In the genomic region with DNA sequence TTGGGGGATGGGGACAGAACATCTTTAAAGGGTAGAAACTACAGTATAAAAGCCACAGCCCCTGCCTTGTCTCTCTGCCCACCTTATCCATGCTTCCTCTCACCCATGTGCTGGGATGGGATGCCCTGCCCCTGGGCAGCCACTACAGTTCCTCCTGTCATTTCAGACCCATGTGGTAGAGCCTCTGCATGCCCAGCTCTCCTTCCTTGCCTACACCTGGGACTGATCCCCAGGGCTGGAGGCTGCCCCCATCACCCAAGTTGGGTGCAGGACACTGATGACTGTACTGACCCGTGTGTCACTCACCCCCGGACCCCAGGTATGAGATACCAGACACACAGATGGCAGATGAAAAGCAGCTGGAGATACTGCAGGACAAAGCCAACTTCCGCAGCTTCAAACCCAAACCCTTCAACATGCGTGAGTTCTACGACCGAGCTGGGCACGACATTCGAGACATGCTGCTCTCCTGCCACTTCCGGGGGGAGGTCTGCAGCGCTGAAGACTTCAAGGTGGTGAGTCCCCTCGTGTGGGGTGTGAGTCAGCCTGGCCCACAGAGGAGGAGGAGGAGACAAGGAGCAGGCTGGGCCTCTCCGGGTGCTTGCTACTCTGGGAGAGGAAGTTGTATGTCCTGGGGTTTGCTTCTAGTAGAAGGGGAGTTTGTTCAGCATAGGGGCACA, we compare ENCODE assay signal across 8 cellular contexts. TPM values are rescaled to one million over a fixed set of nuclear protein-coding genes. Genes with fewer than 3 reads are reported as not detected.
DNase-seq lines count a peak whose midpoint lies in the region; ATAC-seq, FAIRE-seq and TF ChIP-seq lines count a peak whose summit lies in the region.
"Had no signal": no experiment of that assay in that cellular context is flagged by ENCODE, and none has a peak within 500 bp of the region (broad histone marks: within the 10 kb centered on the region; RNA-seq: fewer than 3 reads in every experiment).

No MANE protein-coding gene starts in this region.

- intact Hi-C loops in activated CD4-positive, alpha-beta memory T cell treated with anti-CD3 and anti-CD28 coated beads for 36 hours (cut with micrococcal nuclease): no loop called here
- intact Hi-C loops in psoas muscle (cut with DNase I) (loop anchor here (5.0 kb wide), 3 partner anchors 87 to 282 kb away; a partner anchor contains a TSS), HepG2 (cut with micrococcal nuclease; ENCODE audit: unreplicated experiment) (no loop called here)

- FAIRE-seq in HepG2 (lab: Jason Lieb, UNC): no peak

- peaks cover 24% of the 10 kb centered on the region for H3K4me1 Mint-ChIP-seq in activated CD4-positive, alpha-beta memory T cell treated with anti-CD3 and anti-CD28 coated beads for 36 hours (ENCODE audit: low read depth)
- peaks cover 35% of the 10 kb centered on the region for H3K4me1 Mint-ChIP-seq in nephron progenitor cell

- BruUV-seq in HepG2 (replicated peaks; lab: Mats Ljungman, UMichigan): no TSS peak

- no peaks in the 10 kb centered on the region for H3K36me3 Mint-ChIP-seq in activated CD4-positive, alpha-beta memory T cell treated with anti-CD3 and anti-CD28 coated beads for 36 hours
- peaks cover 20% of the 10 kb centered on the region for H3K36me3 Mint-ChIP-seq in nephron progenitor cell (ENCODE audit: low read depth)

- H3K4me3 ChIP-seq in psoas muscle (no peak overlapping the region), HepG2 (replicated peaks in 1 of 3; ENCODE audit: insufficient read depth in 1 of 3, low read depth in 2 of 3, low read length in 3 of 3) (no peak overlapping the region), foreskin fibroblast (ENCODE audit: low read depth in 1 of 2, low read length in 2 of 2) (no peak overlapping the region)
- H3K4me3 ChIP-seq: skin epidermis had no signal

- H2AFZ ChIP-seq in HepG2 (ENCODE audit: low read length): no peak overlapping the region

- in situ Hi-C loops in HepG2 (cut with HindIII; ENCODE audit: extremely low pct_ligation_motif_present, low pct_unique_long_range_greater_than_20kb): loop anchor here (5.0 to 10.0 kb wide), 2 partner anchors 87 to 195 kb away; a partner anchor contains a TSS

- H3K4me3 Mint-ChIP-seq in activated CD4-positive, alpha-beta memory T cell treated with anti-CD3 and anti-CD28 coated beads for 36 hours: no peak overlapping the region
- H3K4me3 Mint-ChIP-seq in nephron progenitor cell: peak overlapping the region; percentile 74

- DNase-seq in EL (peak; percentile 52), nephron progenitor cell (no peak), psoas muscle (no peak), HepG2 (ENCODE audit: low spot score) (no peak), foreskin fibroblast (no peak)
- DNase-seq in activated CD4-positive, alpha-beta memory T cell treated with anti-CD3 and anti-CD28 coated beads for 36 hours: peak; percentile 67
- DNase-seq: NCI-H1092 treated with DMSO at 0.1 percent for 48 hours had no signal

- no peak for TF ChIP-seq RAD21 in HepG2 (CRISPR knock-in tag; IDR thresholded peaks at IDR 0.05)

- H3K27me3 ChIP-seq in psoas muscle (ENCODE audit: insufficient read depth in 3 of 3, low read length in 2 of 3) (peaks cover 0 to 15% (median 0%) of the 10 kb centered on the region in 3 donors), HepG2 (ENCODE audit: control insufficient read depth in 1 of 2, insufficient read depth in 2 of 2, low read length in 2 of 2) (peaks cover 9 to 28% of the 10 kb centered on the region in 2 experiments; a peak in 4 of 5 replicates)

- no peak for TF ChIP-seq POLR2A in HepG2 (IDR thresholded peaks at IDR 0.05; ENCODE audit: insufficient read depth in 1 of 2, low read depth in 2 of 2, low read length in 2 of 2)

- H3K4me1 ChIP-seq in psoas muscle (no peaks in the 10 kb centered on the region), HepG2 (ENCODE audit: insufficient read depth, low read length) (peaks cover 24% of the 10 kb centered on the region)

- H4K20me1 ChIP-seq in HepG2 (ENCODE audit: insufficient read depth, low read length): no peaks in the 10 kb centered on the region

- POLR2A ChIA-PET in activated CD4-positive, alpha-beta memory T cell treated with anti-CD3 and anti-CD28 coated beads for 36 hours (lab: Charles Lee): interaction anchor here (0.6 to 0.7 kb wide), 2 partner anchors 91 to 410 kb away, joined by 3 read pairs; no protein-coding TSS in a partner anchor
- POLR2A ChIA-PET in HepG2 (lab: Yijun Ruan, JAX): no interaction called here

- no peak overlapping the region for H3K27ac Mint-ChIP-seq in activated CD4-positive, alpha-beta memory T cell treated with anti-CD3 and anti-CD28 coated beads for 36 hours
- H3K27ac Mint-ChIP-seq in nephron progenitor cell: no peak overlapping the region

- no peaks in the 10 kb centered on the region for H3K79me2 ChIP-seq in HepG2 (ENCODE audit: insufficient read depth, low read length)

- TF ChIP-seq CTCF in nephron progenitor cell (IDR thresholded peaks at IDR 0.05): no peak
- TF ChIP-seq CTCF in psoas muscle (IDR thresholded peaks at IDR 0.05): no peak
- TF ChIP-seq CTCF in HepG2 (CRISPR knock-in tag; IDR thresholded peaks at IDR 0.05): no peak
- no peak for TF ChIP-seq CTCF in foreskin fibroblast (IDR thresholded peaks at IDR 0.05; ENCODE audit: low read depth, low read length)

- no peak overlapping the region for H3K4me2 ChIP-seq in HepG2 (ENCODE audit: low read depth, low read length)

- H3K27ac ChIP-seq in psoas muscle (no peak overlapping the region), HepG2 (ENCODE audit: extremely low read length, insufficient read depth, low read length) (no peak overlapping the region)
- H3K27ac ChIP-seq: skin epidermis had no signal

- H3K9ac ChIP-seq in HepG2 (ENCODE audit: insufficient read depth, low read depth, low read length): no peak overlapping the region

- no peak for TF ChIP-seq EP300 in HepG2 (IDR thresholded peaks at IDR 0.05; ENCODE audit: low read depth in 2 of 2, low read length in 2 of 2)
- TF ChIP-seq EP300 in HepG2 (CRISPR knock-in tag; IDR thresholded peaks at IDR 0.05; ENCODE audit: borderline replicate concordance): no peak

- peaks cover 33% of the 10 kb centered on the region for H3K27me3 Mint-ChIP-seq in activated CD4-positive, alpha-beta memory T cell treated with anti-CD3 and anti-CD28 coated beads for 36 hours
- H3K27me3 Mint-ChIP-seq in nephron progenitor cell (ENCODE audit: low read depth, poor library complexity): peaks cover 51% of the 10 kb centered on the region

- CTCF ChIA-PET in activated CD4-positive, alpha-beta memory T cell treated with anti-CD3 and anti-CD28 coated beads for 36 hours (lab: Charles Lee): interaction anchor here (1.0 to 5.9 kb wide), 8 partner anchors 11 to 92 kb away, joined by 3 to 127 read pairs (median 6); no protein-coding TSS in a partner anchor
- CTCF ChIA-PET in HepG2 (lab: Yijun Ruan, JAX; ENCODE audit: low intra/inter-chr PET ratio, low total read pairs): no interaction called here

- H3K36me3 ChIP-seq in psoas muscle (ENCODE audit: insufficient read depth in 1 of 2, low read depth in 1 of 2) (no peaks in the 10 kb centered on the region), HepG2 (replicated peaks in 1 of 2; ENCODE audit: control insufficient read depth in 1 of 2, insufficient read depth in 2 of 2, low read length in 2 of 2) (no peaks in the 10 kb centered on the region)

- WGBS in psoas muscle, 3 donors: 77 to 86% (median 81%) methylated on average over 12 of the region's 12 CpGs
- 80% methylated on average over 10 of the region's 12 CpGs for WGBS in HepG2 (ENCODE audit: low lambda C conversion rate)

- no peaks in the 10 kb centered on the region for H3K9me3 ChIP-seq in psoas muscle
- H3K9me3 ChIP-seq in HepG2 (ENCODE audit: low read length): no peaks in the 10 kb centered on the region

- ATAC-seq in psoas muscle (no peak), HepG2 (no peak)

- H3K9me3 Mint-ChIP-seq in activated CD4-positive, alpha-beta memory T cell treated with anti-CD3 and anti-CD28 coated beads for 36 hours: no peaks in the 10 kb centered on the region
- H3K9me3 Mint-ChIP-seq in nephron progenitor cell: no peaks in the 10 kb centered on the region

RNA-seq across cellular contexts. Expression of a gene that starts 2.2 kb away (rescaled TPM):
- 1 to 10 TPM; 1.1 to 1.6 TPM for total RNA-seq in activated CD4-positive, alpha-beta memory T cell treated with anti-CD3 and anti-CD28 coated beads for 36 hours
- total RNA-seq in psoas muscle: under 1 TPM; 0.32 to 0.82 (median 0.60) TPM
- polyA plus RNA-seq in psoas muscle: under 1 TPM; 0.20 to 0.29 (median 0.25) TPM
- total RNA-seq in HepG2 (2016; rRNA removed; fragmentation: Illumina TruSeq; extraction: Trizol): 0.24 and 0.44 TPM in 2 replicates
- 0.26 and 0.30 TPM in 2 replicates for total RNA-seq in HepG2 (2016; cell fraction: cytosol; rRNA removed; fragmentation: Illumina TruSeq; extraction: Trizol; ENCODE audit: low read depth)
- total RNA-seq in HepG2 (2016; cell fraction: insoluble cytoplasmic fraction; rRNA removed; fragmentation: Illumina TruSeq; extraction: Trizol): 0.19 and 1.1 TPM in 2 replicates
- total RNA-seq in HepG2 (2016; cell fraction: membrane; rRNA removed; fragmentation: Illumina TruSeq; extraction: Trizol): 0.49 and 0.52 TPM in 2 replicates
- total RNA-seq in HepG2 (2016; cell fraction: nucleus; rRNA removed; fragmentation: Illumina TruSeq; extraction: Trizol): 0.47 and 0.75 TPM in 2 replicates
- 1.3 and 1.5 TPM in 2 replicates for polyA plus RNA-seq in HepG2 (2011; rRNA removed)
- 0.85 and 0.98 TPM in 2 replicates for polyA plus RNA-seq in HepG2 (2011; cell fraction: cytosol; rRNA removed)
- 2.6 and 3.1 TPM in 2 replicates for polyA plus RNA-seq in HepG2 (2011; cell fraction: nucleus; rRNA removed)
- polyA plus RNA-seq in HepG2 (2012): 0.56 and 0.67 TPM in 2 replicates
- polyA plus RNA-seq in HepG2 (2016; cell fraction: cytosol; fragmentation: Illumina TruSeq; extraction: Trizol; ENCODE audit: low read depth): 0.34 and 0.51 TPM in 2 replicates
- 0.59 and 0.66 TPM in 2 replicates for polyA plus RNA-seq in HepG2 (2016; cell fraction: insoluble cytoplasmic fraction; fragmentation: Illumina TruSeq; extraction: Trizol; ENCODE audit: low read depth)
- 0.59 and 0.63 TPM in 2 replicates for polyA plus RNA-seq in HepG2 (2016; cell fraction: membrane; fragmentation: Illumina TruSeq; extraction: Trizol; ENCODE audit: low read depth)
- 2.9 and 3.2 TPM in 2 replicates for polyA plus RNA-seq in HepG2 (2016; cell fraction: nucleus; fragmentation: Illumina TruSeq; extraction: Trizol; ENCODE audit: insufficient read depth, low read depth)
- polyA minus RNA-seq in HepG2 (2011; rRNA and poly(A)+ RNA removed; ENCODE audit: low replicate concordance): 2.0 and 12.2 TPM in 2 replicates
- 0.40 and 0.88 TPM in 2 replicates for polyA minus RNA-seq in HepG2 (2011; cell fraction: cytosol; rRNA and poly(A)+ RNA removed)
- 0.87 and 1.3 TPM in 2 replicates for polyA minus RNA-seq in HepG2 (2011; cell fraction: nucleus; rRNA and poly(A)+ RNA removed)

RNA-seq across cellular contexts. Expression of a gene that starts 25.6 kb away (rescaled TPM):
- total RNA-seq in activated CD4-positive, alpha-beta memory T cell treated with anti-CD3 and anti-CD28 coated beads for 36 hours: 10 to 100 TPM; 56.1 to 56.3 TPM
- total RNA-seq in psoas muscle (10 to 100 TPM; 14.2 to 21.1 (median 17.9) TPM), HepG2 (2016; rRNA removed; fragmentation: Illumina TruSeq; extraction: Trizol) (54.6 and 64.9 TPM in 2 replicates)
- polyA plus RNA-seq in psoas muscle (10 to 100 TPM; 11.7 to 20.4 (median 12.3) TPM), HepG2 (2011; rRNA removed) (51.7 and 55.5 TPM in 2 replicates)
- total RNA-seq in HepG2 (2016; cell fraction: cytosol; rRNA removed; fragmentation: Illumina TruSeq; extraction: Trizol; ENCODE audit: low read depth): 18.3 and 19.3 TPM in 2 replicates
- 53.8 and 56.6 TPM in 2 replicates for total RNA-seq in HepG2 (2016; cell fraction: insoluble cytoplasmic fraction; rRNA removed; fragmentation: Illumina TruSeq; extraction: Trizol)
- total RNA-seq in HepG2 (2016; cell fraction: membrane; rRNA removed; fragmentation: Illumina TruSeq; extraction: Trizol): 51.5 and 52.7 TPM in 2 replicates
- total RNA-seq in HepG2 (2016; cell fraction: nucleus; rRNA removed; fragmentation: Illumina TruSeq; extraction: Trizol): 46.9 and 61.3 TPM in 2 replicates
- 35.2 and 38.4 TPM in 2 replicates for polyA plus RNA-seq in HepG2 (2011; cell fraction: cytosol; rRNA removed)
- 69.3 and 71.6 TPM in 2 replicates for polyA plus RNA-seq in HepG2 (2011; cell fraction: nucleus; rRNA removed)
- polyA plus RNA-seq in HepG2 (2012): 35.8 and 43.5 TPM in 2 replicates
- polyA plus RNA-seq in HepG2 (2016; cell fraction: cytosol; fragmentation: Illumina TruSeq; extraction: Trizol; ENCODE audit: low read depth): 12.2 and 14.5 TPM in 2 replicates
- polyA plus RNA-seq in HepG2 (2016; cell fraction: insoluble cytoplasmic fraction; fragmentation: Illumina TruSeq; extraction: Trizol; ENCODE audit: low read depth): 51.0 and 65.3 TPM in 2 replicates
- polyA plus RNA-seq in HepG2 (2016; cell fraction: membrane; fragmentation: Illumina TruSeq; extraction: Trizol; ENCODE audit: low read depth): 41.4 and 44.8 TPM in 2 replicates
- polyA plus RNA-seq in HepG2 (2016; cell fraction: nucleus; fragmentation: Illumina TruSeq; extraction: Trizol; ENCODE audit: insufficient read depth, low read depth): 82.4 and 96.0 TPM in 2 replicates
- 82.5 and 134 TPM in 2 replicates for polyA minus RNA-seq in HepG2 (2011; rRNA and poly(A)+ RNA removed; ENCODE audit: low replicate concordance)
- 41.4 and 46.1 TPM in 2 replicates for polyA minus RNA-seq in HepG2 (2011; cell fraction: cytosol; rRNA and poly(A)+ RNA removed)
- polyA minus RNA-seq in HepG2 (2011; cell fraction: nucleus; rRNA and poly(A)+ RNA removed): 68.1 and 69.0 TPM in 2 replicates

RNA-seq across cellular contexts. Expression of a gene that starts 34.3 kb away (rescaled TPM):
- 100 to 1,000 TPM; 145 to 152 TPM for total RNA-seq in activated CD4-positive, alpha-beta memory T cell treated with anti-CD3 and anti-CD28 coated beads for 36 hours
- total RNA-seq in psoas muscle (1 to 10 TPM; 4.6 to 6.1 (median 5.2) TPM), HepG2 (2016; rRNA removed; fragmentation: Illumina TruSeq; extraction: Trizol) (57.9 and 95.5 TPM in 2 replicates)
- polyA plus RNA-seq in psoas muscle (10 to 100 TPM in 1 of 3 donors, 1 to 10 TPM in 2; 3.4 to 15.3 (median 5.5) TPM), HepG2 (2011; rRNA removed) (14.0 and 16.7 TPM in 2 replicates)
- 19.2 and 25.1 TPM in 2 replicates for total RNA-seq in HepG2 (2016; cell fraction: cytosol; rRNA removed; fragmentation: Illumina TruSeq; extraction: Trizol; ENCODE audit: low read depth)
- total RNA-seq in HepG2 (2016; cell fraction: insoluble cytoplasmic fraction; rRNA removed; fragmentation: Illumina TruSeq; extraction: Trizol): 56.8 and 91.5 TPM in 2 replicates
- 22.2 and 24.7 TPM in 2 replicates for total RNA-seq in HepG2 (2016; cell fraction: membrane; rRNA removed; fragmentation: Illumina TruSeq; extraction: Trizol)
- total RNA-seq in HepG2 (2016; cell fraction: nucleus; rRNA removed; fragmentation: Illumina TruSeq; extraction: Trizol): 29.8 and 36.8 TPM in 2 replicates
- 11.8 and 12.2 TPM in 2 replicates for polyA plus RNA-seq in HepG2 (2011; cell fraction: cytosol; rRNA removed)
- polyA plus RNA-seq in HepG2 (2011; cell fraction: nucleus; rRNA removed): 15.3 and 17.4 TPM in 2 replicates
- 13.0 and 24.8 TPM in 2 replicates for polyA plus RNA-seq in HepG2 (2012)
- polyA plus RNA-seq in HepG2 (2016; cell fraction: cytosol; fragmentation: Illumina TruSeq; extraction: Trizol; ENCODE audit: low read depth): 3.3 and 3.8 TPM in 2 replicates
- polyA plus RNA-seq in HepG2 (2016; cell fraction: insoluble cytoplasmic fraction; fragmentation: Illumina TruSeq; extraction: Trizol; ENCODE audit: low read depth): 55.6 and 59.8 TPM in 2 replicates
- 8.3 and 9.6 TPM in 2 replicates for polyA plus RNA-seq in HepG2 (2016; cell fraction: membrane; fragmentation: Illumina TruSeq; extraction: Trizol; ENCODE audit: low read depth)
- 35.4 and 37.2 TPM in 2 replicates for polyA plus RNA-seq in HepG2 (2016; cell fraction: nucleus; fragmentation: Illumina TruSeq; extraction: Trizol; ENCODE audit: insufficient read depth, low read depth)
- 65.5 and 353 TPM in 2 replicates for polyA minus RNA-seq in HepG2 (2011; rRNA and poly(A)+ RNA removed; ENCODE audit: low replicate concordance)
- 20.2 and 21.7 TPM in 2 replicates for polyA minus RNA-seq in HepG2 (2011; cell fraction: cytosol; rRNA and poly(A)+ RNA removed)
- polyA minus RNA-seq in HepG2 (2011; cell fraction: nucleus; rRNA and poly(A)+ RNA removed): 17.5 and 21.2 TPM in 2 replicates

RNA-seq across cellular contexts. Expression of a gene that starts 44.2 kb away (rescaled TPM):
- total RNA-seq in activated CD4-positive, alpha-beta memory T cell treated with anti-CD3 and anti-CD28 coated beads for 36 hours: under 1 TPM; 0.10 to 0.34 TPM
- total RNA-seq in psoas muscle: 100 to 1,000 TPM in 3 of 4 donors, 10 to 100 TPM in 1; 92.0 to 221 (median 148) TPM
- 100 to 1,000 TPM in 1 of 3 donors, 10 to 100 TPM in 2; 17.4 to 120 (median 66.0) TPM for polyA plus RNA-seq in psoas muscle
- total RNA-seq in HepG2 (2016; rRNA removed; fragmentation: Illumina TruSeq; extraction: Trizol): 30.6 and 38.1 TPM in 2 replicates
- total RNA-seq in HepG2 (2016; cell fraction: cytosol; rRNA removed; fragmentation: Illumina TruSeq; extraction: Trizol; ENCODE audit: low read depth): 5.3 and 5.6 TPM in 2 replicates
- 31.5 and 38.6 TPM in 2 replicates for total RNA-seq in HepG2 (2016; cell fraction: insoluble cytoplasmic fraction; rRNA removed; fragmentation: Illumina TruSeq; extraction: Trizol)
- 8.7 and 10.6 TPM in 2 replicates for total RNA-seq in HepG2 (2016; cell fraction: membrane; rRNA removed; fragmentation: Illumina TruSeq; extraction: Trizol)
- 10.8 and 11.2 TPM in 2 replicates for total RNA-seq in HepG2 (2016; cell fraction: nucleus; rRNA removed; fragmentation: Illumina TruSeq; extraction: Trizol)
- 3.7 and 7.2 TPM in 2 replicates for polyA plus RNA-seq in HepG2 (2011; rRNA removed)
- 6.2 and 10.3 TPM in 2 replicates for polyA plus RNA-seq in HepG2 (2011; cell fraction: cytosol; rRNA removed)
- 4.8 and 7.4 TPM in 2 replicates for polyA plus RNA-seq in HepG2 (2011; cell fraction: nucleus; rRNA removed)
- polyA plus RNA-seq in HepG2 (2012): 14.9 and 15.6 TPM in 2 replicates
- 4.0 and 4.8 TPM in 2 replicates for polyA plus RNA-seq in HepG2 (2016; cell fraction: cytosol; fragmentation: Illumina TruSeq; extraction: Trizol; ENCODE audit: low read depth)
- polyA plus RNA-seq in HepG2 (2016; cell fraction: insoluble cytoplasmic fraction; fragmentation: Illumina TruSeq; extraction: Trizol; ENCODE audit: low read depth): 25.5 and 29.7 TPM in 2 replicates
- 6.4 and 7.3 TPM in 2 replicates for polyA plus RNA-seq in HepG2 (2016; cell fraction: membrane; fragmentation: Illumina TruSeq; extraction: Trizol; ENCODE audit: low read depth)
- polyA plus RNA-seq in HepG2 (2016; cell fraction: nucleus; fragmentation: Illumina TruSeq; extraction: Trizol; ENCODE audit: insufficient read depth, low read depth): 14.8 and 19.3 TPM in 2 replicates
- polyA minus RNA-seq in HepG2 (2011; rRNA and poly(A)+ RNA removed; ENCODE audit: low replicate concordance): 2.2 and 5.6 TPM in 2 replicates
- polyA minus RNA-seq in HepG2 (2011; cell fraction: cytosol; rRNA and poly(A)+ RNA removed): 2.0 and 3.5 TPM in 2 replicates
- polyA minus RNA-seq in HepG2 (2011; cell fraction: nucleus; rRNA and poly(A)+ RNA removed): 5.7 and 8.7 TPM in 2 replicates

RNA-seq across cellular contexts. Expression of a gene that starts 52.5 kb away (rescaled TPM):
- 10 to 100 TPM; 46.1 to 48.7 TPM for total RNA-seq in activated CD4-positive, alpha-beta memory T cell treated with anti-CD3 and anti-CD28 coated beads for 36 hours
- total RNA-seq in psoas muscle (100 to 1,000 TPM; 101 to 141 (median 115) TPM), HepG2 (2016; rRNA removed; fragmentation: Illumina TruSeq; extraction: Trizol) (71.6 and 82.0 TPM in 2 replicates)
- polyA plus RNA-seq in psoas muscle (100 to 1,000 TPM; 132 to 173 (median 132) TPM), HepG2 (2011; rRNA removed) (53.0 and 55.0 TPM in 2 replicates)
- 62.2 and 107 TPM in 2 replicates for total RNA-seq in HepG2 (2016; cell fraction: cytosol; rRNA removed; fragmentation: Illumina TruSeq; extraction: Trizol; ENCODE audit: low read depth)
- total RNA-seq in HepG2 (2016; cell fraction: insoluble cytoplasmic fraction; rRNA removed; fragmentation: Illumina TruSeq; extraction: Trizol): 70.2 and 88.8 TPM in 2 replicates
- total RNA-seq in HepG2 (2016; cell fraction: membrane; rRNA removed; fragmentation: Illumina TruSeq; extraction: Trizol): 84.4 and 106 TPM in 2 replicates
- 18.4 and 19.5 TPM in 2 replicates for total RNA-seq in HepG2 (2016; cell fraction: nucleus; rRNA removed; fragmentation: Illumina TruSeq; extraction: Trizol)
- 64.0 and 68.8 TPM in 2 replicates for polyA plus RNA-seq in HepG2 (2011; cell fraction: cytosol; rRNA removed)
- 15.7 and 16.8 TPM in 2 replicates for polyA plus RNA-seq in HepG2 (2011; cell fraction: nucleus; rRNA removed)
- 30.1 and 33.7 TPM in 2 replicates for polyA plus RNA-seq in HepG2 (2012)
- 46.3 and 86.6 TPM in 2 replicates for polyA plus RNA-seq in HepG2 (2016; cell fraction: cytosol; fragmentation: Illumina TruSeq; extraction: Trizol; ENCODE audit: low read depth)
- polyA plus RNA-seq in HepG2 (2016; cell fraction: insoluble cytoplasmic fraction; fragmentation: Illumina TruSeq; extraction: Trizol; ENCODE audit: low read depth): 52.0 and 58.2 TPM in 2 replicates
- polyA plus RNA-seq in HepG2 (2016; cell fraction: membrane; fragmentation: Illumina TruSeq; extraction: Trizol; ENCODE audit: low read depth): 51.4 and 62.9 TPM in 2 replicates
- 29.1 and 31.5 TPM in 2 replicates for polyA plus RNA-seq in HepG2 (2016; cell fraction: nucleus; fragmentation: Illumina TruSeq; extraction: Trizol; ENCODE audit: insufficient read depth, low read depth)
- polyA minus RNA-seq in HepG2 (2011; rRNA and poly(A)+ RNA removed; ENCODE audit: low replicate concordance): 27.5 and 131 TPM in 2 replicates
- polyA minus RNA-seq in HepG2 (2011; cell fraction: cytosol; rRNA and poly(A)+ RNA removed): 8.7 and 10.3 TPM in 2 replicates
- polyA minus RNA-seq in HepG2 (2011; cell fraction: nucleus; rRNA and poly(A)+ RNA removed): 10.3 and 10.8 TPM in 2 replicates

Comparison
In these comparisons a context has a peak if more than half of its experiments do, and no peak if none do; other contexts are left out.
1. DNase-seq: peak in EL (single experiment) and activated CD4-positive, alpha-beta memory T cell treated with anti-CD3 and anti-CD28 coated beads for 36 hours (single experiment); none in nephron progenitor cell (single experiment), psoas muscle (0 of 2), HepG2 (single experiment) and foreskin fibroblast (0 of 2).
2. intact Hi-C loops: an anchor here in psoas muscle (5.0 kb wide); none called in activated CD4-positive, alpha-beta memory T cell treated with anti-CD3 and anti-CD28 coated beads for 36 hours and HepG2.